ENCODE assay signal across 16 cellular contexts in genomic region chr2:106849253-106849652, GRCh38. TPM values are rescaled to one million over a fixed set of nuclear protein-coding genes. Genes with fewer than 3 reads are reported as not detected.
DNase-seq lines count a peak whose midpoint lies in the region; ATAC-seq and TF ChIP-seq lines count a peak whose summit lies in the region.
"Had no signal": no experiment of that assay in that cellular context is flagged by ENCODE, and none has a peak within 500 bp of the region (broad histone marks: within the 10 kb centered on the region; RNA-seq: fewer than 3 reads in every experiment).

No MANE protein-coding gene starts in this region.

- no peak overlapping the region for H3K18ac ChIP-seq in mesendoderm (ENCODE audit: low read length)

- H3K4me1 Mint-ChIP-seq in osteocyte (ENCODE audit: unreplicated experiment): peaks cover 82% of the 10 kb centered on the region
- H3K4me1 Mint-ChIP-seq: CD4-positive, CD25-positive, alpha-beta regulatory T cell had no signal

- DNase-seq in ascending aorta (ENCODE audit: low spot score in 2 of 2) (no peak), coronary artery (ENCODE audit: low spot score) (no peak), osteocyte (ENCODE audit: extremely low spot score, unreplicated experiment) (no peak), aorta (no peak), COR-L47 (lab: John Stamatoyannopoulos, UW) (no peak), mesendoderm (no peak)
- DNase-seq: ACHN; Calu3; CD4-positive, CD25-positive, alpha-beta regulatory T cell; DMS 273 treated with DMSO at 0.1 percent for 48 hours; GM23248; IMR-90 had no signal

- H3K36me3 ChIP-seq in ascending aorta: no peaks in the 10 kb centered on the region
- no peaks in the 10 kb centered on the region for H3K36me3 ChIP-seq in aorta (ENCODE audit: control insufficient read depth in 1 of 2, insufficient read depth in 2 of 2, low read length in 1 of 2)
- no peaks in the 10 kb centered on the region for H3K36me3 ChIP-seq in mesendoderm (ENCODE audit: control insufficient read depth, insufficient read depth, low read length)
- H3K36me3 ChIP-seq: BLaER1 treated with 17β-estradiol and CSF1 and Interleukin-3, amounts not matched to agents 10 nM and 100 nM had no signal

- peak overlapping the region; percentile 72 for H3K27ac Mint-ChIP-seq in osteocyte (ENCODE audit: unreplicated experiment)
- H3K27ac Mint-ChIP-seq: CD4-positive, CD25-positive, alpha-beta regulatory T cell had no signal

- WGBS in aorta, 2 donors: 61 to 64% methylated on average over 2 of the region's 2 CpGs
- no CpG with 5 or more reads among the region's 2 CpGs for WGBS in mesendoderm (ENCODE audit: extremely low coverage, insufficient coverage, low lambda C conversion rate)

- no peak overlapping the region for H3K23ac ChIP-seq in mesendoderm (ENCODE audit: low read length)

- H3K4me2 ChIP-seq in mesendoderm (ENCODE audit: low read length): no peak overlapping the region
- H3K4me2 ChIP-seq: BLaER1 treated with 17β-estradiol and CSF1 and Interleukin-3, amounts not matched to agents 10 nM and 100 nM had no signal

- H3K27ac ChIP-seq in ascending aorta (peak overlapping the region; percentile 81 to 85), coronary artery (peak overlapping the region; percentile 77 to 78), aorta (ENCODE audit: low read depth in 1 of 2, low read length in 2 of 2) (peak overlapping the region; percentile 38 to 93), mesendoderm (ENCODE audit: low read depth, low read length) (no peak overlapping the region)
- H3K27ac ChIP-seq: BLaER1 treated with 17β-estradiol and CSF1 and Interleukin-3, amounts not matched to agents 10 nM and 100 nM; GM23248 had no signal

- no peaks in the 10 kb centered on the region for H3K9me3 Mint-ChIP-seq in osteocyte (ENCODE audit: unreplicated experiment)

- H3K4me3 ChIP-seq in ascending aorta (peak overlapping the region in 1 of 2 donors; percentile 41), coronary artery (no peak overlapping the region), aorta (ENCODE audit: low read length in 2 of 2) (peak overlapping the region in 1 of 2 donors; percentile 28), mesendoderm (ENCODE audit: low read length) (no peak overlapping the region)
- H3K4me3 ChIP-seq: BLaER1 treated with 17β-estradiol and CSF1 and Interleukin-3, amounts not matched to agents 10 nM and 100 nM; GM23248 had no signal

- H3K56ac ChIP-seq in mesendoderm (ENCODE audit: low read length): no peak overlapping the region

- H3K36me3 Mint-ChIP-seq in osteocyte (ENCODE audit: unreplicated experiment): peaks cover 4% of the 10 kb centered on the region
- H3K36me3 Mint-ChIP-seq: CD4-positive, CD25-positive, alpha-beta regulatory T cell had no signal

- no peak overlapping the region for H4K8ac ChIP-seq in mesendoderm (ENCODE audit: low read depth, low read length)

- no peaks in the 10 kb centered on the region for H3K27me3 Mint-ChIP-seq in osteocyte (ENCODE audit: unreplicated experiment)
- H3K27me3 Mint-ChIP-seq: CD4-positive, CD25-positive, alpha-beta regulatory T cell had no signal

- H3K4me1 ChIP-seq in ascending aorta (peaks cover 14 to 81% of the 10 kb centered on the region in 2 donors), aorta (ENCODE audit: control insufficient read depth in 1 of 2, insufficient read depth in 2 of 2, low read length in 2 of 2) (peaks cover 2 to 26% of the 10 kb centered on the region in 2 donors), mesendoderm (ENCODE audit: control insufficient read depth, low read depth, low read length) (no peaks in the 10 kb centered on the region)

- H4K5ac ChIP-seq in mesendoderm (ENCODE audit: low read length): no peak overlapping the region

- no peaks in the 10 kb centered on the region for H3K27me3 ChIP-seq in ascending aorta
- no peaks in the 10 kb centered on the region for H3K27me3 ChIP-seq in aorta (ENCODE audit: control insufficient read depth in 1 of 2, insufficient read depth in 2 of 2, low read length in 1 of 2)
- no peaks in the 10 kb centered on the region for H3K27me3 ChIP-seq in mesendoderm (ENCODE audit: insufficient read depth, low read length, poor library complexity)
- H3K27me3 ChIP-seq: BLaER1 treated with 17β-estradiol and CSF1 and Interleukin-3, amounts not matched to agents 10 nM and 100 nM had no signal

- no peak overlapping the region for H2BK5ac ChIP-seq in mesendoderm (ENCODE audit: low read length)

- H3K4me3 Mint-ChIP-seq in osteocyte (ENCODE audit: unreplicated experiment): no peak overlapping the region
- H3K4me3 Mint-ChIP-seq: CD4-positive, CD25-positive, alpha-beta regulatory T cell had no signal

- no peaks in the 10 kb centered on the region for H3K9me3 ChIP-seq in ascending aorta
- H3K9me3 ChIP-seq in aorta (ENCODE audit: control insufficient read depth, low read length): no peaks in the 10 kb centered on the region
- H3K9me3 ChIP-seq: BLaER1 treated with 17β-estradiol and CSF1 and Interleukin-3, amounts not matched to agents 10 nM and 100 nM had no signal

- ATAC-seq in aorta (ENCODE audit: low FRiP score) (no peak), HG02852 (IDR thresholded peaks at IDR 0.05; ENCODE audit: unreplicated experiment) (no peak)
- ATAC-seq: HCT116 had no signal

- no peak overlapping the region for H3K9ac ChIP-seq in mesendoderm (ENCODE audit: low read length)
- H3K9ac ChIP-seq: BLaER1 treated with 17β-estradiol and CSF1 and Interleukin-3, amounts not matched to agents 10 nM and 100 nM; GM23248 had no signal

- no peak for TF ChIP-seq CTCF in ascending aorta (IDR thresholded peaks at IDR 0.05)
- no peak for TF ChIP-seq CTCF in coronary artery (IDR thresholded peaks at IDR 0.05)
- no peak for TF ChIP-seq CTCF in osteocyte (IDR thresholded peaks at IDR 0.05)

- H3K79me1 ChIP-seq in mesendoderm (ENCODE audit: low read length): no peaks in the 10 kb centered on the region

- no peaks in the 10 kb centered on the region for H3K79me2 ChIP-seq in mesendoderm (ENCODE audit: control insufficient read depth, insufficient read depth, low read length)

- no peak overlapping the region for H2BK120ac ChIP-seq in mesendoderm (ENCODE audit: low read depth, low read length)

- intact Hi-C loops in ascending aorta (cut with DNase I) (no loop called here), aorta (cut with DNase I) (loop anchor here in 1 of 2 donors (10.0 kb wide), 1 partner anchor 566 kb away; no protein-coding TSS in a partner anchor)

- H2BK15ac ChIP-seq in mesendoderm (replicated peaks; ENCODE audit: low read depth): no peak overlapping the region

- H3K4ac ChIP-seq in mesendoderm (ENCODE audit: low read depth, low read length): no peak overlapping the region

- no peak overlapping the region for H2AK5ac ChIP-seq in mesendoderm (ENCODE audit: low read length)

RNA-seq across cellular contexts. Expression of gene ST6GAL2, which starts 36.7 kb away (rescaled TPM):
- total RNA-seq in ascending aorta (55.5 TPM), osteocyte (132 and 139 TPM in 2 replicates), aorta (100 to 1,000 TPM in 1 of 2 donors, 10 to 100 TPM in 1; 49.1 to 107 TPM)
- polyA plus RNA-seq in aorta: 1 to 10 TPM; 7.0 to 9.3 TPM
- 2.9 TPM for polyA plus RNA-seq in mesendoderm (2013, experiment 1 of 2)
- polyA plus RNA-seq in mesendoderm (2013, experiment 2 of 2): 3.8 TPM
- total RNA-seq: A172, Calu3, GM23248, IMR-90 had no signal
- polyA plus RNA-seq: CD4-positive, CD25-positive, alpha-beta regulatory T cell; GM23248; IMR-90 had no signal
